In genomic region chr2:212926948-212927347, GRCh38 we compare ENCODE assay signal across 1 cellular context.
TF ChIP-seq lines count a peak whose summit lies in the region.

No MANE protein-coding gene starts in this region.

TF ChIP-seq in SK-N-SH, 30 proteins besides CTCF, POLR2A, EP300 and RAD21:
- TF ChIP-seq PBX3 (IDR thresholded peaks at IDR 0.05): no peak
- no peak for TF ChIP-seq REST (IDR thresholded peaks at IDR 0.05; ENCODE audit: low read depth, low read length)
- TF ChIP-seq SMC3 (IDR thresholded peaks at IDR 0.05; ENCODE audit: low read depth, low read length): no peak
- TF ChIP-seq NFIC (IDR thresholded peaks at IDR 0.05; ENCODE audit: borderline replicate concordance): no peak
- no peak for TF ChIP-seq RCOR1 (IDR thresholded peaks at IDR 0.05; ENCODE audit: low read length)
- TF ChIP-seq ZBTB33 (IDR thresholded peaks at IDR 0.05; ENCODE audit: borderline replicate concordance, low read depth): no peak
- TF ChIP-seq USF2 (IDR thresholded peaks at IDR 0.05; ENCODE audit: borderline replicate concordance, low read depth, low read length): no peak
- TF ChIP-seq MXI1 (IDR thresholded peaks at IDR 0.05; ENCODE audit: low read depth, low read length): no peak
- no peak for TF ChIP-seq FOXJ3 (CRISPR knock-in tag; IDR thresholded peaks at IDR 0.05)
- no peak for TF ChIP-seq USF1 (IDR thresholded peaks at IDR 0.05; ENCODE audit: borderline replicate concordance, low read depth)
- TF ChIP-seq GATA2 (CRISPR knock-in tag; IDR thresholded peaks at IDR 0.05): no peak
- TF ChIP-seq RXRA (IDR thresholded peaks at IDR 0.05; ENCODE audit: borderline replicate concordance, low read depth): no peak
- TF ChIP-seq TCF12 (IDR thresholded peaks at IDR 0.05): no peak
- TF ChIP-seq YY1 (IDR thresholded peaks at IDR 0.05; ENCODE audit: low read depth): no peak
- TF ChIP-seq EZH2phosphoT487 (IDR thresholded peaks at IDR 0.05; ENCODE audit: borderline replicate concordance, low read depth): no peak
TF ChIP-seq in SK-N-SH: peak in this region for 0.
